ENCODE assay signal across 27 cellular contexts in genomic region chr12:92121826-92122225, GRCh38. TPM values are rescaled to one million over a fixed set of nuclear protein-coding genes. Genes with fewer than 3 reads are reported as not detected.
DNase-seq lines count a peak whose midpoint lies in the region; ATAC-seq, FAIRE-seq and TF ChIP-seq lines count a peak whose summit lies in the region.
"Had no signal": no experiment of that assay in that cellular context is flagged by ENCODE, and none has a peak within 500 bp of the region (broad histone marks: within the 10 kb centered on the region; RNA-seq: fewer than 3 reads in every experiment).

No MANE protein-coding gene starts in this region.

- H3K14ac ChIP-seq in H9 (ENCODE audit: insufficient read depth, low read length) (no peak overlapping the region), H1 (ENCODE audit: insufficient read length) (no peak overlapping the region)

- peaks cover 0 to 2% (median 0%) of the 10 kb centered on the region in 4 experiments; a peak in 2 of 8 replicates for H3K36me3 ChIP-seq in H1 (ENCODE audit: control insufficient read depth in 2 of 4, insufficient read depth in 4 of 4, low read length in 3 of 4)
- H3K36me3 ChIP-seq: ascending aorta, esophagus muscularis mucosa, Peyer's patch had no signal

- CTCF ChIA-PET in H1 (lab: Charles Lee; ENCODE audit: partially characterized antibody), result interaction anchor here (1.8 kb wide), 1 partner anchor 22 kb away, joined by 4 read pairs; no protein-coding TSS in a partner anchor

- H3K27ac ChIP-seq in H9 (ENCODE audit: insufficient read length, low read depth, low read length) (no peak overlapping the region), H1 (ENCODE audit: low read depth, low read length) (no peak overlapping the region)
- H3K27ac ChIP-seq: ascending aorta, esophagus muscularis mucosa, foreskin keratinocyte, heart right ventricle, Peyer's patch, psoas muscle, tibial artery had no signal

- no peaks in the 10 kb centered on the region for H3K9me3 ChIP-seq in H9 (ENCODE audit: control insufficient read depth, low read depth, low read length)
- H3K9me3 ChIP-seq in H1 (ENCODE audit: insufficient read depth in 2 of 2, low read depth in 1 of 2, low read length in 1 of 2), result no peaks in the 10 kb centered on the region

- H3K56ac ChIP-seq in H9 (ENCODE audit: insufficient read length, low read depth, low read length), result no peak overlapping the region
- no peak overlapping the region for H3K56ac ChIP-seq in H1 (replicated peaks; ENCODE audit: insufficient read length, low read depth, low read length)

- no peak overlapping the region for H2AK5ac ChIP-seq in H9 (ENCODE audit: insufficient read length, low read length)
- no peak overlapping the region for H2AK5ac ChIP-seq in H1 (ENCODE audit: low read depth, low read length)

- H3K4me1 Mint-ChIP-seq in activated T-cell treated with anti-CD3 and anti-CD28 coated beads, Interleukin-2, amount 50 U/mL, for 24 hours (ENCODE audit: low read depth), result peaks cover 60% of the 10 kb centered on the region
- H3K4me1 Mint-ChIP-seq in H9, result peaks cover 21 to 34% of the 10 kb centered on the region in 2 experiments
- peaks cover 27% of the 10 kb centered on the region for H3K4me1 Mint-ChIP-seq in stimulated activated effector memory CD8-positive, alpha-beta T cell treated with anti-CD3 and anti-CD28 coated beads, Interleukin-12 subunit alpha, Interleukin-12 subunit beta, amount 100 ng/mL, for 72 hours

- H3K23ac ChIP-seq in H9 (ENCODE audit: insufficient read length, low read depth, low read length) (no peak overlapping the region), H1 (ENCODE audit: insufficient read length) (no peak overlapping the region)

- H3K4me2 ChIP-seq in H9 (ENCODE audit: insufficient read depth, insufficient read length, low read length) (no peak overlapping the region), H1 (ENCODE audit: insufficient read depth in 1 of 2, low read depth in 2 of 2, low read length in 2 of 2) (no peak overlapping the region)

- H3K4ac ChIP-seq in H9 (ENCODE audit: low read depth, low read length) (no peak overlapping the region), H1 (replicated peaks; ENCODE audit: insufficient read length, low read depth, low read length) (no peak overlapping the region)

- no peak overlapping the region for H3T11ph ChIP-seq in H9 (ENCODE audit: low read length)

- H3K18ac ChIP-seq in H9 (ENCODE audit: insufficient read length, low read depth, low read length) (no peak overlapping the region), H1 (ENCODE audit: extremely low read depth, low read length) (no peak overlapping the region)

- peaks cover 68% of the 10 kb centered on the region for H3K36me3 Mint-ChIP-seq in activated T-cell treated with anti-CD3 and anti-CD28 coated beads, Interleukin-2, amount 50 U/mL, for 24 hours (ENCODE audit: low read depth)
- H3K36me3 Mint-ChIP-seq in H9 (ENCODE audit: insufficient read depth in 1 of 3, low read depth in 3 of 3), result peaks cover 12 to 37% (median 28%) of the 10 kb centered on the region in 3 experiments
- peaks cover 28% of the 10 kb centered on the region for H3K36me3 Mint-ChIP-seq in stimulated activated effector memory CD8-positive, alpha-beta T cell treated with anti-CD3 and anti-CD28 coated beads, Interleukin-12 subunit alpha, Interleukin-12 subunit beta, amount 100 ng/mL, for 72 hours

- ATAC-seq in stimulated activated effector memory CD8-positive, alpha-beta T cell treated with anti-CD3 and anti-CD28 coated beads, Interleukin-12 subunit alpha, Interleukin-12 subunit beta, amount 100 ng/mL, for 72 hours, result no peak
- ATAC-seq: activated naive CD4-positive, alpha-beta T cell treated with anti-CD3 and anti-CD28 coated beads, Interleukin-2, amount 50 U/mL, for 72 hours; foreskin keratinocyte; heart right ventricle; psoas muscle had no signal

- no peak overlapping the region for H3K4me3 Mint-ChIP-seq in activated T-cell treated with anti-CD3 and anti-CD28 coated beads, Interleukin-2, amount 50 U/mL, for 24 hours
- no peak overlapping the region; a peak in 1 of 5 replicates for H3K4me3 Mint-ChIP-seq in H9
- H3K4me3 Mint-ChIP-seq in stimulated activated effector memory CD8-positive, alpha-beta T cell treated with anti-CD3 and anti-CD28 coated beads, Interleukin-12 subunit alpha, Interleukin-12 subunit beta, amount 100 ng/mL, for 72 hours, result no peak overlapping the region
- H3K4me3 Mint-ChIP-seq: activated CD4-positive, alpha-beta T cell treated with anti-CD3 and anti-CD28 coated beads, Interleukin-2, amount 10 ng/mL, durations not matched to agents 7 days and 5 days; B cell; dendritic cell treated with granulocyte-macrophage colony-stimulating factor and Interleukin-4, amounts not matched to agents 40 ng/mL and 50 ng/mL, for 4 days had no signal

- no peaks in the 10 kb centered on the region for H3K27me3 Mint-ChIP-seq in activated T-cell treated with anti-CD3 and anti-CD28 coated beads, Interleukin-2, amount 50 U/mL, for 24 hours
- H3K27me3 Mint-ChIP-seq in H9 (ENCODE audit: low read depth), result no peaks in the 10 kb centered on the region
- H3K27me3 Mint-ChIP-seq: activated CD4-positive, alpha-beta T cell treated with anti-CD3 and anti-CD28 coated beads, Interleukin-2, amount 10 ng/mL, durations not matched to agents 7 days and 5 days; B cell; dendritic cell treated with granulocyte-macrophage colony-stimulating factor and Interleukin-4, amounts not matched to agents 40 ng/mL and 50 ng/mL, for 4 days had no signal

- H4K91ac ChIP-seq in H9 (ENCODE audit: insufficient read length, low read depth, low read length), result no peak overlapping the region
- no peak overlapping the region for H4K91ac ChIP-seq in H1 (replicated peaks; ENCODE audit: insufficient read length, low read length)

- H2BK20ac ChIP-seq in H9 (ENCODE audit: low read depth, low read length, poor library complexity, severe bottlenecking) (no peak overlapping the region), H1 (ENCODE audit: low read length) (no peak overlapping the region)

- H4K5ac ChIP-seq in H9 (ENCODE audit: insufficient read length, low read depth, low read length) (no peak overlapping the region), H1 (ENCODE audit: insufficient read length, low read depth, low read length) (peak overlapping the region; percentile 48)

- H3K23me2 ChIP-seq in H9 (ENCODE audit: insufficient read length, low read depth, low read length, poor library complexity, severe bottlenecking), result no peaks in the 10 kb centered on the region
- no peaks in the 10 kb centered on the region for H3K23me2 ChIP-seq in H1 (ENCODE audit: low read depth, low read length)

- POLR2A ChIA-PET in H1 (lab: Charles Lee; ENCODE audit: partially characterized antibody), result interaction anchor here (2.2 kb wide), 1 partner anchor 24 kb away, joined by 9 read pairs; the partner anchor contains the start of gene BTG1

- H3K27me3 ChIP-seq in H9 (ENCODE audit: insufficient read depth, low read length) (no peaks in the 10 kb centered on the region), H1 (replicated peaks in 1 of 4; ENCODE audit: control insufficient read depth in 3 of 4, extremely low read depth in 1 of 4, insufficient read depth in 3 of 4, low read length in 3 of 4) (no peaks in the 10 kb centered on the region)
- H3K27me3 ChIP-seq: ascending aorta, esophagus muscularis mucosa, foreskin keratinocyte, heart right ventricle, Peyer's patch, tibial artery had no signal

- TF ChIP-seq CTCF in H9 (conservative IDR thresholded peaks at IDR 0.05) (no peak), H1 (IDR thresholded peaks at IDR 0.05; ENCODE audit: control extremely low read depth in 1 of 3, insufficient read depth in 1 of 3, low read depth in 1 of 3, low read length in 3 of 3) (no peak)

- FAIRE-seq in H1 (lab: Jason Lieb, UNC), result no peak

- no peak overlapping the region for H2BK5ac ChIP-seq in H9 (ENCODE audit: insufficient read length, low read length)
- H2BK5ac ChIP-seq in H1 (ENCODE audit: low read depth, low read length), result no peak overlapping the region

- H3K79me1 ChIP-seq in H9 (ENCODE audit: insufficient read depth, low read depth, low read length, poor library complexity, severe bottlenecking) (no peaks in the 10 kb centered on the region), H1 (ENCODE audit: low read depth, low read length) (no peaks in the 10 kb centered on the region)

- no peak for TF ChIP-seq RAD21 in H1 (IDR thresholded peaks at IDR 0.05 in 1 of 2, conservative IDR thresholded peaks at IDR 0.05 in 1 of 2; ENCODE audit: low read depth in 2 of 2, low read length in 2 of 2)

- no peak for TF ChIP-seq EP300 in H1 (IDR thresholded peaks at IDR 0.05; ENCODE audit: borderline replicate concordance in 1 of 2, low read depth in 2 of 2, low read length in 2 of 2)

- H3K4me3 ChIP-seq in H1 (ENCODE audit: extremely low read depth in 1 of 4, insufficient read depth in 2 of 4, low read depth in 3 of 4, low read length in 4 of 4), result no peak overlapping the region
- H3K4me3 ChIP-seq: ascending aorta, esophagus muscularis mucosa, heart right ventricle, Peyer's patch, psoas muscle, tibial artery had no signal

- H2AFZ ChIP-seq in H9 (ENCODE audit: low read length) (no peak overlapping the region), H1 (ENCODE audit: low read length) (no peak overlapping the region)

- no peaks in the 10 kb centered on the region; the same call in 1 of the 2 replicates for H3K79me2 ChIP-seq in H9 (ENCODE audit: insufficient read depth, low read length)
- peaks cover 0 to 79% of the 10 kb centered on the region in 2 experiments; a peak in 3 of 4 replicates for H3K79me2 ChIP-seq in H1 (ENCODE audit: control insufficient read depth in 1 of 2, insufficient read depth in 2 of 2, low read length in 2 of 2)

- no peak overlapping the region for H2BK120ac ChIP-seq in H9 (ENCODE audit: low read depth, low read length, poor library complexity, severe bottlenecking)
- no peak overlapping the region for H2BK120ac ChIP-seq in H1 (replicated peaks; ENCODE audit: low read depth, low read length)

- H4K20me1 ChIP-seq in H9 (ENCODE audit: control insufficient read depth, insufficient read depth, insufficient read length), result no peaks in the 10 kb centered on the region
- H4K20me1 ChIP-seq in H1 (replicated peaks in 1 of 2; ENCODE audit: control insufficient read depth in 1 of 2, insufficient read depth in 2 of 2, low read length in 2 of 2), result no peaks in the 10 kb centered on the region

- no peak for TF ChIP-seq POLR2A in H1 (IDR thresholded peaks at IDR 0.05; ENCODE audit: control extremely low read depth in 1 of 2, low read depth in 2 of 2, low read length in 2 of 2)

- H3K9me3 Mint-ChIP-seq in activated T-cell treated with anti-CD3 and anti-CD28 coated beads, Interleukin-2, amount 50 U/mL, for 24 hours, result peaks cover 24% of the 10 kb centered on the region
- peaks cover 2 to 4% of the 10 kb centered on the region in 2 experiments; a peak in 3 of 5 replicates for H3K9me3 Mint-ChIP-seq in H9
- H3K9me3 Mint-ChIP-seq in stimulated activated effector memory CD8-positive, alpha-beta T cell treated with anti-CD3 and anti-CD28 coated beads, Interleukin-12 subunit alpha, Interleukin-12 subunit beta, amount 100 ng/mL, for 72 hours, result peaks cover 9% of the 10 kb centered on the region

- H2BK15ac ChIP-seq in H9 (ENCODE audit: low read depth, low read length) (no peak overlapping the region), H1 (ENCODE audit: low read length) (no peak overlapping the region)

- H3K9ac ChIP-seq in H9 (ENCODE audit: extremely low read depth, insufficient read length, low read length) (no peak overlapping the region), H1 (replicated peaks in 1 of 4; ENCODE audit: extremely low read depth in 1 of 4, low read depth in 3 of 4, low read length in 3 of 4) (no peak overlapping the region)

- H3K27ac Mint-ChIP-seq in activated T-cell treated with anti-CD3 and anti-CD28 coated beads, Interleukin-2, amount 50 U/mL, for 24 hours, result peak overlapping the region; percentile 2
- H3K27ac Mint-ChIP-seq in H9, result peak overlapping the region in 2 of 3 experiments; percentile 18 to 66; a peak in 2 of 7 replicates
- peak overlapping the region; percentile 33 for H3K27ac Mint-ChIP-seq in stimulated activated effector memory CD8-positive, alpha-beta T cell treated with anti-CD3 and anti-CD28 coated beads, Interleukin-12 subunit alpha, Interleukin-12 subunit beta, amount 100 ng/mL, for 72 hours
- H3K27ac Mint-ChIP-seq: B cell; dendritic cell treated with granulocyte-macrophage colony-stimulating factor and Interleukin-4, amounts not matched to agents 40 ng/mL and 50 ng/mL, for 4 days had no signal

- H4K8ac ChIP-seq in H9 (replicated peaks; ENCODE audit: insufficient read length, low read depth, low read length), result no peak overlapping the region
- no peak overlapping the region for H4K8ac ChIP-seq in H1 (ENCODE audit: extremely low read depth, insufficient read depth, low read length)

- no peak for DNase-seq in activated T-cell treated with anti-CD3 and anti-CD28 coated beads, Interleukin-2, amount 50 U/mL, for 24 hours
- DNase-seq in activated T-cell treated with anti-CD3 and anti-CD28 coated beads for 4 hours (no peak), H9 (no peak), H1 (ENCODE audit: low read depth in 1 of 2, low spot score in 2 of 2) (no peak), DMS 273 (lab: John Stamatoyannopoulos, UW; ENCODE audit: unreplicated experiment) (no peak)
- DNase-seq in stimulated activated effector memory CD8-positive, alpha-beta T cell treated with anti-CD3 and anti-CD28 coated beads, Interleukin-12 subunit alpha, Interleukin-12 subunit beta, amount 100 ng/mL, for 72 hours (ENCODE audit: low spot score in 2 of 2), result no peak
- DNase-seq in activated effector memory CD4-positive, alpha-beta T cell treated with anti-CD3 and anti-CD28 coated beads, Interleukin-2, amount 50 U/mL, for 16 hours, result no peak
- no peak for DNase-seq in stimulated activated naive CD4-positive, alpha-beta T cell treated with Interleukin-2 at 50 U/mL for 16 hours (lab: John Stamatoyannopoulos, UW)
- DNase-seq: activated CD4-positive, alpha-beta T cell treated with anti-CD3 and anti-CD28 coated beads, Interleukin-2, amount 10 ng/mL, durations not matched to agents 7 days and 5 days; caudate nucleus; DMS79 treated with DMSO at 0.1 percent for 48 hours; foreskin keratinocyte; heart right ventricle; NCI-H1092 treated with DMSO at 0.1 percent for 48 hours; NCI-H187; NCI-H226; Peyer's patch; psoas muscle; SIG-M5; stimulated activated CD4-positive, alpha-beta T cell treated with anti-CD3 and anti-CD28 coated beads, Interleukin-15, amount 100 ng/mL, for 24 hours; T1000; tibial artery had no signal

- peaks cover 5% of the 10 kb centered on the region; the same call in 1 of the 2 replicates for H3K4me1 ChIP-seq in H9 (ENCODE audit: insufficient read depth, low read length)
- H3K4me1 ChIP-seq in H1 (replicated peaks in 1 of 4; ENCODE audit: control insufficient read depth in 3 of 4, insufficient read depth in 4 of 4, low read length in 3 of 4), result peaks cover 0 to 4% (median 1%) of the 10 kb centered on the region in 4 experiments; a peak in 3 of 7 replicates
- H3K4me1 ChIP-seq: ascending aorta, foreskin keratinocyte, Peyer's patch, psoas muscle had no signal

- H2BK12ac ChIP-seq in H9 (ENCODE audit: insufficient read length, low read depth, low read length) (no peak overlapping the region), H1 (ENCODE audit: low read depth, low read length) (no peak overlapping the region)

RNA-seq across cellular contexts. Expression of gene BTG1, which starts 23.8 kb away (rescaled TPM):
- 32.0 and 32.7 TPM in 2 replicates for total RNA-seq in H9 (2021)
- 31.6 and 32.7 TPM in 2 replicates for total RNA-seq in H1 (2021; fragmentation: NEBNext Ultra II Directional; extraction: Animal tissue kit (Norgen Biotek cat#: 25700))
- polyA plus RNA-seq in H1 (2011; rRNA removed), result 12.6 and 17.1 TPM in 2 replicates
- 9.2 TPM for polyA plus RNA-seq in H1 (2011; cell fraction: cytosol; rRNA removed)
- polyA plus RNA-seq in H1 (2011; cell fraction: nucleus; rRNA removed), result 19.1 TPM
- 13.3 to 26.4 TPM (median 23.4 TPM) in 4 replicates for polyA plus RNA-seq in H1 (2012, experiment 1 of 2)
- 4.8 TPM for polyA plus RNA-seq in H1 (2012, experiment 2 of 2)
- 13.8 TPM for polyA plus RNA-seq in H1 (2013, experiment 1 of 2)
- 13.5 TPM for polyA plus RNA-seq in H1 (2013, experiment 2 of 2)
- polyA minus RNA-seq in H1 (2011; rRNA and poly(A)+ RNA removed), result 46.7 and 47.2 TPM in 2 replicates
- 21.7 TPM for polyA minus RNA-seq in H1 (2011; cell fraction: cytosol; rRNA and poly(A)+ RNA removed)
- 48.2 TPM for polyA minus RNA-seq in H1 (2011; cell fraction: nucleus; rRNA and poly(A)+ RNA removed)
